In genomic region chr3:150544726-150545125, GRCh38 we compare ENCODE assay signal across 8 cellular contexts.
A peak's percentile ranks its signal among the peaks of the same experiment; 100 is the strongest.
DNase-seq lines count a peak whose midpoint lies in the region; ATAC-seq and TF ChIP-seq lines count a peak whose summit lies in the region.

No MANE protein-coding gene starts in this region.

- peak overlapping the region; percentile 94 to 97 for H3K27ac Mint-ChIP-seq in effector memory CD8-positive, alpha-beta T cell

- H3K4me1 Mint-ChIP-seq in effector memory CD8-positive, alpha-beta T cell (ENCODE audit: low read depth in 2 of 2) = peaks cover 24 to 46% of the 10 kb centered on the region in 2 donors

- H3K27me3 Mint-ChIP-seq in effector memory CD8-positive, alpha-beta T cell = no peaks in the 10 kb centered on the region

- peaks cover 51% of the 10 kb centered on the region for H3K36me3 Mint-ChIP-seq in effector memory CD8-positive, alpha-beta T cell (ENCODE audit: insufficient read depth)

- H3K4me3 Mint-ChIP-seq in effector memory CD8-positive, alpha-beta T cell = peak overlapping the region; percentile 87 to 92

- H3K9me3 ChIP-seq in DND-41 (ENCODE audit: insufficient read depth, low read length, severe bottlenecking) (no peaks in the 10 kb centered on the region), parathyroid adenoma (ENCODE audit: control insufficient read depth, low read length) (no peaks in the 10 kb centered on the region)

- H3K4me3 ChIP-seq in DND-41 (ENCODE audit: low read depth in 1 of 2, low read length in 2 of 2) (peak overlapping the region; percentile 77 to 81; a peak in 3 of 4 replicates), parathyroid adenoma (ENCODE audit: low read depth, low read length) (peak overlapping the region; percentile 91)

- peak overlapping the region; percentile 91 for H3K9ac ChIP-seq in DND-41 (ENCODE audit: low read depth, low read length)
- H3K9ac ChIP-seq in parathyroid adenoma = no peak overlapping the region

- H3K36me3 ChIP-seq in DND-41 (ENCODE audit: insufficient read depth, low read length) (peaks cover 32% of the 10 kb centered on the region), parathyroid adenoma (ENCODE audit: control insufficient read depth, insufficient read depth, low read length) (no peaks in the 10 kb centered on the region)

- DNase-seq in DND-41 (no peak), NCI-H69 (lab: John Stamatoyannopoulos, UW) (peak; percentile 1), GM03348 (ENCODE audit: low spot score) (no peak), SW480 (ENCODE audit: low spot score) (no peak)
- DNase-seq in effector memory CD8-positive, alpha-beta T cell = no peak

- H3K4me2 ChIP-seq in DND-41 (ENCODE audit: insufficient read depth, low read length) = peak overlapping the region; percentile 68
- H3K4me2 ChIP-seq in parathyroid adenoma (ENCODE audit: low read length) = peak overlapping the region; percentile 82

- H3K27ac ChIP-seq in DND-41 (ENCODE audit: low read length) (no peak overlapping the region; the same call in 1 of the 2 replicates), parathyroid adenoma (peak overlapping the region; percentile 98)

- H3K79me2 ChIP-seq in DND-41 (ENCODE audit: insufficient read depth, low read length) (peaks cover 64% of the 10 kb centered on the region), parathyroid adenoma (peaks cover 23% of the 10 kb centered on the region)

- H3K9me3 Mint-ChIP-seq in effector memory CD8-positive, alpha-beta T cell = no peaks in the 10 kb centered on the region

- H2AFZ ChIP-seq in DND-41 (ENCODE audit: low read depth, low read length) (no peak overlapping the region), parathyroid adenoma (no peak overlapping the region)

- H3K27me3 ChIP-seq in DND-41 (ENCODE audit: insufficient read depth, low read length, poor library complexity) (no peaks in the 10 kb centered on the region), parathyroid adenoma (ENCODE audit: control insufficient read depth, insufficient read depth, low read length) (no peaks in the 10 kb centered on the region)

- peaks cover 42% of the 10 kb centered on the region for H3K4me1 ChIP-seq in DND-41 (ENCODE audit: insufficient read depth, low read length)
- H3K4me1 ChIP-seq in parathyroid adenoma = peaks cover 6% of the 10 kb centered on the region

- ATAC-seq in DND-41 (ENCODE audit: insufficient read depth, low read depth) = no peak
- no peak for ATAC-seq in effector memory CD8-positive, alpha-beta T cell (replicated peaks)
- no peak for ATAC-seq in HG03159 (IDR thresholded peaks at IDR 0.05; ENCODE audit: unreplicated experiment)
- ATAC-seq in GM21786 (IDR thresholded peaks at IDR 0.05; ENCODE audit: unreplicated experiment) = no peak

- TF ChIP-seq CTCF in DND-41 (IDR thresholded peaks at IDR 0.05; ENCODE audit: borderline replicate concordance, extremely low read depth, low read length, poor library complexity, severe bottlenecking) (no peak), parathyroid adenoma (IDR thresholded peaks at IDR 0.05) (no peak)

- peaks cover 14% of the 10 kb centered on the region; the same call in 1 of the 2 replicates for H4K20me1 ChIP-seq in DND-41 (ENCODE audit: insufficient read depth, low read length)
